29 cellular contexts compared by ENCODE assay signal in genomic region chr12:99752740-99753139, GRCh38.
"Had no signal": no experiment of that assay in that cellular context is flagged by ENCODE, and none has a peak within 500 bp of the region (broad histone marks: within the 10 kb centered on the region; RNA-seq: fewer than 3 reads in every experiment).

No MANE protein-coding gene starts in this region.

- H3K36me3 ChIP-seq: brain microvascular endothelial cell, gastroesophageal sphincter, ovary, right atrium auricular region, stomach, suprapubic skin, tibial nerve had no signal

- H3K4me3 ChIP-seq: gastroesophageal sphincter, hepatocyte, ovary, right atrium auricular region, stomach, suprapubic skin, tibial nerve had no signal

- FAIRE-seq: astrocyte had no signal

- H2AFZ ChIP-seq: hepatocyte had no signal

- H3K4me1 ChIP-seq: gastroesophageal sphincter, right atrium auricular region, stomach, suprapubic skin, tibial nerve had no signal

- H3K4me2 ChIP-seq: hepatocyte had no signal

- H3K27me3 ChIP-seq: brain microvascular endothelial cell, gastroesophageal sphincter, hepatocyte, ovary, right atrium auricular region, stomach, suprapubic skin, tibial nerve had no signal

- H3K9me3 ChIP-seq: ovary, suprapubic skin had no signal

- ATAC-seq: gastroesophageal sphincter; left colon; naive thymus-derived CD4-positive, alpha-beta T cell; stimulated activated naive B cell treated with anti-CD40 and anti-IgM and Interleukin-4, amounts not matched to agents 10 μg/mL and 1 μg/mL and 100 μg/mL, for 72 hours had no signal

- H3K27ac ChIP-seq: brain microvascular endothelial cell, gastroesophageal sphincter, hepatocyte, ovary, right atrium auricular region, stomach, suprapubic skin, tibial nerve had no signal

- DNase-seq: activated CD4-positive, alpha-beta memory T cell treated with anti-CD3 and anti-CD28 coated beads for 36 hours; activated CD4-positive, alpha-beta T cell treated with anti-CD3 and anti-CD28 coated beads, Interleukin-2, amount 10 ng/mL, durations not matched to agents 24 days and 14 days; activated CD4-positive, CD25-positive, alpha-beta regulatory T cell treated with anti-CD3 and anti-CD28 coated beads, Interleukin-2, amount 50 U/mL, for 72 hours; activated CD8-positive, alpha-beta memory T cell treated with anti-CD3 and anti-CD28 coated beads, Interleukin-2, amount 50 U/mL, for 48 hours; activated gamma-delta T cell; activated naive CD4-positive, alpha-beta T cell treated with anti-CD3 and anti-CD28 coated beads, Interleukin-2, amount 10 ng/mL, durations not matched to agents 7 days and 5 days; activated naive CD8-positive, alpha-beta T cell treated with anti-CD3 and anti-CD28 coated beads, Interleukin-2, amount 10 ng/mL, durations not matched to agents 7 days and 5 days; activated T-cell treated with anti-CD3 and anti-CD28 coated beads, Interleukin-2, amount 50 U/mL, for 24 hours; amniotic stem cell; brain microvascular endothelial cell; central memory CD4-positive, alpha-beta T cell; dermis blood vessel endothelial cell; effector CD4-positive, alpha-beta T cell; islet precursor cell; left colon; midbrain; naive thymus-derived CD4-positive, alpha-beta T cell; ovary; stimulated activated CD4-positive, alpha-beta T cell treated with anti-CD3 and anti-CD28 coated beads, Interleukin-15, amount 100 ng/mL, for 24 hours; stimulated activated CD4-positive, alpha-beta T cell treated with anti-CD3 and anti-CD28 coated beads, Interleukin-2, amount 100 ng/mL, for 24 hours; stimulated activated naive B cell treated with anti-CD40 and anti-IgM and Interleukin-4, amounts not matched to agents 10 μg/mL and 1 μg/mL and 100 μg/mL, for 72 hours; stomach; T-helper 9 cell had no signal

- H3K79me2 ChIP-seq: hepatocyte had no signal
